In the genomic region with DNA sequence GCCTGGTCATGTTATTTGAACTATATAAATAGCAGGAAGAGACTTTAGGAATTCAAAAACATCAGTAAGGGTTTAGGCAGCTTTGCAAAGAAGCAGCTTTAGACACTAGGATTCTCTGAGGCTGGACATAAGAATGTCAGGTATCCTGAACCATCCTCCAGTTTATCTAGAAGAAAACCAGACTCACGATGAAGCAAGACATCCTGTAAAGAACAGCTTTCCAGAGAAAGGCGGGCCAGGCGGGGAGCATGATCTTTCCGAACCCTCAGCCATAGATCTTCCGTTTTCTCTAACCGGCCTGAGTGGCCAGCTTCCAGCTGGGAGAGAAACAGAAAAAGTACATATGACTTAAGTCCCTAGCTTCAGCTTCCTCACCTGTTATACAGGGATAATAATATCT, we compare ENCODE assay signal across 31 cellular contexts.
"Had no signal": no experiment of that assay in that cellular context is flagged by ENCODE, and none has a peak within 500 bp of the region (broad histone marks: within the 10 kb centered on the region; RNA-seq: fewer than 3 reads in every experiment).

No MANE protein-coding gene starts in this region.

- DNase-seq: activated B cell treated with CpG ODN at 0.5 μM for 24 hours; activated CD4-positive, alpha-beta T cell treated with anti-CD3 and anti-CD28 coated beads for 48 hours; activated CD4-positive, alpha-beta T cell treated with anti-CD3 and anti-CD28 coated beads, Interleukin-2, amount 50 U/mL, for 1 hour; activated CD4-positive, alpha-beta T cell treated with anti-CD3 and anti-CD28 coated beads, Interleukin-2, amount 50 U/mL, for 48 hours; activated gamma-delta T cell; activated naive CD4-positive, alpha-beta T cell; activated naive CD4-positive, alpha-beta T cell treated with anti-CD3 and anti-CD28 coated beads, Interleukin-2, amount 10 ng/mL, durations not matched to agents 7 days and 5 days; activated naive CD8-positive, alpha-beta T cell treated with anti-CD3 and anti-CD28 coated beads, Interleukin-2, amount 50 U/mL, for 24 hours; activated T-cell treated with anti-CD3 and anti-CD28 coated beads, Interleukin-2, amount 50 U/mL, for 1 hour; activated T-cell treated with anti-CD3 and anti-CD28 coated beads, Interleukin-2, amount 50 U/mL, for 48 hours; adrenal gland; dorsolateral prefrontal cortex; effector memory CD4-positive, alpha-beta T cell; endodermal cell; foreskin fibroblast; head of caudate nucleus; T-helper 17 cell; T1000; WERI-Rb-1 had no signal

- H3K36me3 ChIP-seq: breast epithelium had no signal

- H3K9me3 Mint-ChIP-seq: central memory CD8-positive, alpha-beta T cell had no signal

- H3K27me3 ChIP-seq: adrenal gland, ascending aorta, breast epithelium, cardiac muscle cell, dorsolateral prefrontal cortex had no signal

- H3K27me3 Mint-ChIP-seq: activated B cell treated with CpG ODN at 0.5 μM for 24 hours; activated naive CD4-positive, alpha-beta T cell treated with anti-CD3 and anti-CD28 coated beads, Interleukin-2, amount 10 ng/mL, durations not matched to agents 7 days and 5 days; activated naive CD8-positive, alpha-beta T cell treated with anti-CD3 and anti-CD28 coated beads, Interleukin-2, amount 50 U/mL, for 24 hours; brain; central memory CD8-positive, alpha-beta T cell; dendritic cell treated with granulocyte-macrophage colony-stimulating factor and Interleukin-4, amounts not matched to agents 40 ng/mL and 50 ng/mL, for 4 days; T-helper 17 cell had no signal

- H3K4me1 Mint-ChIP-seq: activated B cell treated with CpG ODN at 0.5 μM for 24 hours; activated naive CD8-positive, alpha-beta T cell treated with anti-CD3 and anti-CD28 coated beads, Interleukin-2, amount 50 U/mL, for 24 hours; brain; central memory CD8-positive, alpha-beta T cell; endodermal cell had no signal

- H3K4me3 ChIP-seq: adrenal gland, ascending aorta, breast epithelium, cardiac muscle cell, coronary artery, dorsolateral prefrontal cortex had no signal

- H3K4me1 ChIP-seq: ascending aorta, breast epithelium had no signal

- H3K27ac ChIP-seq: adrenal gland, ascending aorta, breast epithelium, cardiac muscle cell, coronary artery, WERI-Rb-1 had no signal

- H3K9me3 ChIP-seq: adrenal gland, ascending aorta had no signal

- H3K27ac Mint-ChIP-seq: activated B cell treated with CpG ODN at 0.5 μM for 24 hours; activated naive CD4-positive, alpha-beta T cell treated with anti-CD3 and anti-CD28 coated beads, Interleukin-2, amount 10 ng/mL, durations not matched to agents 7 days and 5 days; activated naive CD8-positive, alpha-beta T cell treated with anti-CD3 and anti-CD28 coated beads, Interleukin-2, amount 50 U/mL, for 24 hours; activated T-helper 1 cell treated with anti-CD3 and anti-CD28 coated beads, Interleukin-12 subunit alpha, Interleukin-12 subunit beta, Interleukin-2, Interleukin-4 antibody, amounts not matched to agents 30 ng/mL and 10 ng/mL and 1 ng/mL, durations not matched to agents 14 hours and 24 hours and 36 hours; brain; dendritic cell treated with granulocyte-macrophage colony-stimulating factor and Interleukin-4, amounts not matched to agents 40 ng/mL and 50 ng/mL, for 4 days; endodermal cell; T-helper 17 cell; T-helper 2 cell treated with Interferon-gamma antibody and Interleukin-4, amounts not matched to agents 5 μg/mL and 100 μg/mL, for 36 hours had no signal

- H3K4me3 Mint-ChIP-seq: activated B cell treated with CpG ODN at 0.5 μM for 24 hours; activated naive CD4-positive, alpha-beta T cell treated with anti-CD3 and anti-CD28 coated beads, Interleukin-2, amount 10 ng/mL, durations not matched to agents 7 days and 5 days; activated naive CD8-positive, alpha-beta T cell treated with anti-CD3 and anti-CD28 coated beads, Interleukin-2, amount 50 U/mL, for 24 hours; activated T-helper 1 cell treated with anti-CD3 and anti-CD28 coated beads, Interleukin-12 subunit alpha, Interleukin-12 subunit beta, Interleukin-2, Interleukin-4 antibody, amounts not matched to agents 30 ng/mL and 10 ng/mL and 1 ng/mL, durations not matched to agents 14 hours and 24 hours and 36 hours; brain; central memory CD8-positive, alpha-beta T cell; dendritic cell treated with granulocyte-macrophage colony-stimulating factor and Interleukin-4, amounts not matched to agents 40 ng/mL and 50 ng/mL, for 4 days; endodermal cell; T-helper 17 cell; T-helper 2 cell treated with Interferon-gamma antibody and Interleukin-4, amounts not matched to agents 5 μg/mL and 100 μg/mL, for 36 hours had no signal

- ATAC-seq: activated CD4-positive, CD25-positive, alpha-beta regulatory T cell treated with anti-CD3 and anti-CD28 coated beads, Interleukin-2, amount 50 U/mL, for 24 hours; activated naive CD4-positive, alpha-beta T cell treated with anti-CD3 and anti-CD28 coated beads, Interleukin-2, amount 50 U/mL, for 72 hours; activated naive CD8-positive, alpha-beta T cell treated with anti-CD3 and anti-CD28 coated beads, Interleukin-2, amount 50 U/mL, for 24 hours; esophagus mucosa; T-helper 17 cell had no signal
